In genomic region chr16:87470332-87470731, GRCh38 we compare ENCODE assay signal across 1 cellular context.
TF ChIP-seq lines count a peak whose summit lies in the region.

No MANE protein-coding gene starts in this region.

TF ChIP-seq in GM23338, 12 proteins besides CTCF, POLR2A, EP300 and RAD21 (continued from another document):
- no peak for TF ChIP-seq ZNF462 (CRISPR knock-in tag; IDR thresholded peaks at IDR 0.05)
- no peak for TF ChIP-seq POLR2AphosphoS5 (IDR thresholded peaks at IDR 0.05; ENCODE audit: low read depth)
- no peak for TF ChIP-seq JUNB (IDR thresholded peaks at IDR 0.05; ENCODE audit: unreplicated experiment)
- no peak for TF ChIP-seq EZH2phosphoT487 (IDR thresholded peaks at IDR 0.05; ENCODE audit: unreplicated experiment)
- TF ChIP-seq ZNF331 (CRISPR knock-in tag; IDR thresholded peaks at IDR 0.05; ENCODE audit: low read depth): no peak
- no peak for TF ChIP-seq STAT1 (IDR thresholded peaks at IDR 0.05; ENCODE audit: unreplicated experiment)
TF ChIP-seq in GM23338: peak in this region for 0.
